Comparison of ENCODE assay signal across 2 cellular contexts in the genomic region with DNA sequence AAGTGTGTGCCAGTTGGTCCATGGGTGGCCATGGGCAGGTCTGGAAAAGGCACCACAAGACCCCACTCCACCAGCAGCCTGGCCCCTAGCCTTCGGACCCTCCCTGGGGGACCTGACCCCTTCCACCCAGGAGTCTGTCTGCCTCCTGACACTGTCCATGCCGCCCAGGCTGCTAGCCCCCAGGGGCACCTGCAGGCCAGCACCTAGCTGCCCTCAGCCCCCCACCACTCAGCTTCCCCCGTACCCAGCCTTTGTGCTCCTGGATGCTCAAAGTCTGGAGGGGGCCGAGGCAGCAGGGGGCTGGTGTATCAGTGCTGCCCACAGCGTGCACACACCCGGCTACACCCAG.
TF ChIP-seq lines count a peak whose summit lies in the region.

No MANE protein-coding gene starts in this region.

TF ChIP-seq in A549, 52 proteins besides CTCF, POLR2A, EP300 and RAD21:
- no peak for TF ChIP-seq JUN (IDR thresholded peaks at IDR 0.05)

TF ChIP-seq in IMR-90, 13 proteins besides CTCF, POLR2A, EP300 and RAD21:
- TF ChIP-seq NFE2L2 (IDR thresholded peaks at IDR 0.05; ENCODE audit: low read depth, low read length): no peak
- no peak for TF ChIP-seq MAZ (IDR thresholded peaks at IDR 0.05; ENCODE audit: borderline replicate concordance, low read depth, low read length)
- no peak for TF ChIP-seq CEBPB (IDR thresholded peaks at IDR 0.05; ENCODE audit: low read depth, low read length)
- TF ChIP-seq, protein P1, sequence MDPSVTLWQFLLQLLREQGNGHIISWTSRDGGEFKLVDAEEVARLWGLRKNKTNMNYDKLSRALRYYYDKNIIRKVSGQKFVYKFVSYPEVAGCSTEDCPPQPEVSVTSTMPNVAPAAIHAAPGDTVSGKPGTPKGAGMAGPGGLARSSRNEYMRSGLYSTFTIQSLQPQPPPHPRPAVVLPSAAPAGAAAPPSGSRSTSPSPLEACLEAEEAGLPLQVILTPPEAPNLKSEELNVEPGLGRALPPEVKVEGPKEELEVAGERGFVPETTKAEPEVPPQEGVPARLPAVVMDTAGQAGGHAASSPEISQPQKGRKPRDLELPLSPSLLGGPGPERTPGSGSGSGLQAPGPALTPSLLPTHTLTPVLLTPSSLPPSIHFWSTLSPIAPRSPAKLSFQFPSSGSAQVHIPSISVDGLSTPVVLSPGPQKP (IDR thresholded peaks at IDR 0.05; ENCODE audit: borderline replicate concordance, low read depth, low read length): no peak
- no peak for TF ChIP-seq MAFK (IDR thresholded peaks at IDR 0.05; ENCODE audit: low read depth, low read length)
- no peak for TF ChIP-seq CHD1 (IDR thresholded peaks at IDR 0.05; ENCODE audit: low read depth, low read length)
- TF ChIP-seq RCOR1 (IDR thresholded peaks at IDR 0.05; ENCODE audit: insufficient replicate concordance, low read length): no peak
- no peak for TF ChIP-seq MXI1 (IDR thresholded peaks at IDR 0.05; ENCODE audit: borderline replicate concordance, low read depth, low read length)
- TF ChIP-seq FOS (IDR thresholded peaks at IDR 0.05; ENCODE audit: low read depth, low read length): no peak
- TF ChIP-seq SMC3 (IDR thresholded peaks at IDR 0.05; ENCODE audit: low read depth, low read length): no peak
- TF ChIP-seq, protein P2, sequence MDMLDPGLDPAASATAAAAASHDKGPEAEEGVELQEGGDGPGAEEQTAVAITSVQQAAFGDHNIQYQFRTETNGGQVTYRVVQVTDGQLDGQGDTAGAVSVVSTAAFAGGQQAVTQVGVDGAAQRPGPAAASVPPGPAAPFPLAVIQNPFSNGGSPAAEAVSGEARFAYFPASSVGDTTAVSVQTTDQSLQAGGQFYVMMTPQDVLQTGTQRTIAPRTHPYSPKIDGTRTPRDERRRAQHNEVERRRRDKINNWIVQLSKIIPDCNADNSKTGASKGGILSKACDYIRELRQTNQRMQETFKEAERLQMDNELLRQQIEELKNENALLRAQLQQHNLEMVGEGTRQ (IDR thresholded peaks at IDR 0.05; ENCODE audit: low read depth, low read length): no peak
- no peak for TF ChIP-seq RFX5 (IDR thresholded peaks at IDR 0.05; ENCODE audit: low read depth, low read length)
- no peak for TF ChIP-seq BHLHE40 (IDR thresholded peaks at IDR 0.05; ENCODE audit: low read depth, low read length)
